7 cellular contexts compared by ENCODE assay signal in the genomic region with DNA sequence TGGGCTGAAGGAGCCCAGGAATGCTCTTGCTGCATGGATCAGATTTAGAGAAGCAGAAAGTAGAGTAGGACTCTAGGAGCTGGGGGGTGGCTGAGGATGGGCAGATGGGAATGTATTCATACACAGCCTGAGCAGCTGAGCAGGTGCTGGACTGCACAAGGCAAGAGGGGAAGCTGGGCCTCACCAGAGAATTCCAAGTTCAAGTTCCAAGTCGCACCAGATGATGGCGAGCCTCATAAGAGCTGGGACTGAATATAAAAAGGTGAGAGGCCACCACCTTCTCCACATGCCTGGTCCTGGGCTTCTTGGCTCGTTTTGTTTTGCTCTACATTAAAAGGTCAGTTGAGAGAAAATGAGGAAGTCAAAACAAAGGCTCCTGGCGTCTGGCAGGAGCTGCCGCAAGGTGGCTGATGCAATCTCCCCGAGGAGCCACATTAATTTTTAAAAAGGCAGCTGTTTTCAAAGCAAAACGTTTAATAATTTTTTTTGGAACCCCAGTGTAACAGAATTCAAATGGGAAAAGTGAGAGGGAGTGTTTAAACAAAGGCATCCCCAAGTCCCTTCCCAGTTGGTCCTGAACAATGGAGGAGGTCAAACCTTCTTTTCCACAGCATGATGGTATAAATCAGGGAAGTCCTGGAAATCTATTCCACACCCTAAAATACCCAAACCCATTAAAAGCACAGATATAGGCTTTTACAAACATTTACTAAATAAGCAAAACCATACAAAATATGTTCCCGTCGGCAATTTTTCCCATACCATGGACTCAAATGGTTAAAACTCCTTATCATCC. TPM values are rescaled to one million over a fixed set of nuclear protein-coding genes. Genes with fewer than 3 reads are reported as not detected.
DNase-seq lines count a peak whose midpoint lies in the region; ATAC-seq and TF ChIP-seq lines count a peak whose summit lies in the region.

No MANE protein-coding gene starts in this region.

- ATAC-seq in GM23338 = no peak
- ATAC-seq in stimulated activated naive CD8-positive, alpha-beta T cell treated with anti-CD3 and anti-CD28 coated beads, Interleukin-15, amount 100 ng/mL, for 72 hours = no peak
- no peak for ATAC-seq in HG03521 (IDR thresholded peaks at IDR 0.05; ENCODE audit: unreplicated experiment)

- no peak overlapping the region; the same call in 2 of the 3 replicates for H3K4me3 Mint-ChIP-seq in GM23338
- H3K4me3 Mint-ChIP-seq in stimulated activated naive CD8-positive, alpha-beta T cell treated with anti-CD3 and anti-CD28 coated beads, Interleukin-15, amount 100 ng/mL, for 72 hours = peak overlapping the region; percentile 16 to 79

- H3K9me3 ChIP-seq in effector memory CD4-positive, alpha-beta T cell (ENCODE audit: control insufficient read depth, low read length) = peaks cover 3% of the 10 kb centered on the region

- peak overlapping the region; percentile 91 for H3K27ac Mint-ChIP-seq in GM23338
- H3K27ac Mint-ChIP-seq in stimulated activated naive CD8-positive, alpha-beta T cell treated with anti-CD3 and anti-CD28 coated beads, Interleukin-15, amount 100 ng/mL, for 72 hours = peak overlapping the region; percentile 97 to 99

- no peaks in the 10 kb centered on the region for H3F3A ChIP-seq in GM23338 (replicated peaks; ENCODE audit: low read depth)

- peak in 1 of 2 experiments; percentile 12; a peak in 1 of 4 replicates for TF ChIP-seq CTCF in GM23338 (conservative IDR thresholded peaks at IDR 0.05; ENCODE audit: low read depth in 2 of 2)

- peaks cover 16% of the 10 kb centered on the region; the same call in 1 of the 2 replicates for H3K36me3 ChIP-seq in GM23338 (ENCODE audit: insufficient read depth)
- peaks cover 23% of the 10 kb centered on the region for H3K36me3 ChIP-seq in effector memory CD4-positive, alpha-beta T cell (ENCODE audit: control insufficient read depth, insufficient read depth, low read length)

- H3K9me3 Mint-ChIP-seq in GM23338 = peaks cover 71% of the 10 kb centered on the region
- H3K9me3 Mint-ChIP-seq in stimulated activated naive CD8-positive, alpha-beta T cell treated with anti-CD3 and anti-CD28 coated beads, Interleukin-15, amount 100 ng/mL, for 72 hours = peaks cover 27 to 43% of the 10 kb centered on the region in 2 donors

- DNase-seq in GM23338 (ENCODE audit: low spot score) (peak; percentile 32), SIG-M5 treated with dmso at 0.1 percent for 504 hours (lab: John Stamatoyannopoulos, UW; ENCODE audit: unreplicated experiment) (peak; percentile 72), germinal center (ENCODE audit: low spot score) (peak; percentile 42), putamen (ENCODE audit: low spot score) (no peak)
- no peak for DNase-seq in stimulated activated naive CD8-positive, alpha-beta T cell treated with anti-CD3 and anti-CD28 coated beads, Interleukin-15, amount 100 ng/mL, for 72 hours
- DNase-seq in effector memory CD4-positive, alpha-beta T cell = no peak

- no peaks in the 10 kb centered on the region for H3K79me2 ChIP-seq in GM23338 (replicated peaks; ENCODE audit: insufficient read depth)

- peaks cover 4% of the 10 kb centered on the region; the same call in 1 of the 2 replicates for H4K20me1 ChIP-seq in GM23338 (replicated peaks; ENCODE audit: insufficient read depth)

- peaks cover 7% of the 10 kb centered on the region for H3K27me3 Mint-ChIP-seq in GM23338 (ENCODE audit: insufficient read depth, low read depth, poor library complexity)
- no peaks in the 10 kb centered on the region for H3K27me3 Mint-ChIP-seq in stimulated activated naive CD8-positive, alpha-beta T cell treated with anti-CD3 and anti-CD28 coated beads, Interleukin-15, amount 100 ng/mL, for 72 hours

- H3K36me3 Mint-ChIP-seq in GM23338 (ENCODE audit: low read depth) = peaks cover 96% of the 10 kb centered on the region

- H3K27ac ChIP-seq in GM23338 (ENCODE audit: low read depth) = no peak overlapping the region
- no peak overlapping the region for H3K27ac ChIP-seq in effector memory CD4-positive, alpha-beta T cell (ENCODE audit: insufficient read depth, low read length, poor library complexity, severe bottlenecking)

- 0 out of 2 replicates have a peak overlapping the region, but pooled peaks have one; percentile 25 for H3K4me2 ChIP-seq in GM23338

- peaks cover 20% of the 10 kb centered on the region for H3K4me1 Mint-ChIP-seq in GM23338
- H3K4me1 Mint-ChIP-seq in stimulated activated naive CD8-positive, alpha-beta T cell treated with anti-CD3 and anti-CD28 coated beads, Interleukin-15, amount 100 ng/mL, for 72 hours = peaks cover 78% of the 10 kb centered on the region

- H3K4me1 ChIP-seq in GM23338 (ENCODE audit: insufficient read depth) = peaks cover 23% of the 10 kb centered on the region
- peaks cover 20% of the 10 kb centered on the region for H3K4me1 ChIP-seq in effector memory CD4-positive, alpha-beta T cell (ENCODE audit: control insufficient read depth, insufficient read depth, low read length, poor library complexity, severe bottlenecking)

- H3K27me3 ChIP-seq in GM23338 (ENCODE audit: insufficient read depth) = no peaks in the 10 kb centered on the region
- H3K27me3 ChIP-seq in effector memory CD4-positive, alpha-beta T cell (replicated peaks; ENCODE audit: control insufficient read depth, insufficient read depth, low read length, poor library complexity, severe bottlenecking) = no peaks in the 10 kb centered on the region

- H3K4me3 ChIP-seq in GM23338 = no peak overlapping the region
- no peak overlapping the region for H3K4me3 ChIP-seq in effector memory CD4-positive, alpha-beta T cell (ENCODE audit: insufficient read depth, low read depth, low read length, poor library complexity, severe bottlenecking)

- H3K9me2 ChIP-seq in GM23338 (ENCODE audit: insufficient read depth) = peaks cover 4% of the 10 kb centered on the region; the same call in 1 of the 2 replicates

- H2AFZ ChIP-seq in GM23338 = no peak overlapping the region

TF ChIP-seq in GM23338, 12 proteins besides CTCF, POLR2A, EP300 and RAD21 (continues in another document):
- TF ChIP-seq ZNF331 (CRISPR knock-in tag; IDR thresholded peaks at IDR 0.05; ENCODE audit: low read depth) (no peak), EZH2 (IDR thresholded peaks at IDR 0.05; ENCODE audit: low read depth, unreplicated experiment) (no peak), JUNB (IDR thresholded peaks at IDR 0.05; ENCODE audit: unreplicated experiment) (no peak), CREB1 (CRISPR knock-in tag; IDR thresholded peaks at IDR 0.05; ENCODE audit: low read depth) (no peak), NANOG (IDR thresholded peaks at IDR 0.05; ENCODE audit: borderline replicate concordance) (no peak)

RNA-seq across cellular contexts. Expression of gene CYREN, which starts 9.5 kb away (rescaled TPM):
- 57.2 and 70.6 TPM in 2 replicates for total RNA-seq in GM23338 (2014; rRNA removed; shearing (Covaris generic))
- 21.6 and 22.7 TPM in 2 replicates for polyA plus RNA-seq in GM23338 (2016; fragmentation: Nextera tagmentation; extraction: Ambion mirVana)

RNA-seq across cellular contexts. Expression of gene TMEM140, which starts 13.2 kb away (rescaled TPM):
- total RNA-seq in GM23338 (2014; rRNA removed; shearing (Covaris generic)) = not detected in 2 replicates
- polyA plus RNA-seq in GM23338 (2016; fragmentation: Nextera tagmentation; extraction: Ambion mirVana) = 1.3 and 2.7 TPM in 2 replicates

RNA-seq across cellular contexts. Expression of gene WDR91, which starts 50.3 kb away (rescaled TPM):
- 9.7 and 32.6 TPM in 2 replicates for total RNA-seq in GM23338 (2014; rRNA removed; shearing (Covaris generic))
- polyA plus RNA-seq in GM23338 (2016; fragmentation: Nextera tagmentation; extraction: Ambion mirVana) = 5.4 and 5.8 TPM in 2 replicates

Comparison
In these comparisons a context has a peak if more than half of its experiments do, and no peak if none do; other contexts are left out.
1. DNase-seq: peak in GM23338 (single experiment), SIG-M5 treated with dmso at 0.1 percent for 504 hours (single experiment) and germinal center (single experiment); none in stimulated activated naive CD8-positive, alpha-beta T cell treated with anti-CD3 and anti-CD28 coated beads, Interleukin-15, amount 100 ng/mL, for 72 hours (0 of 2), putamen (single experiment) and effector memory CD4-positive, alpha-beta T cell (0 of 3).